In genomic region chr7:41143074-41143473, GRCh38 we compare ENCODE assay signal across 24 cellular contexts.
DNase-seq lines count a peak whose midpoint lies in the region; ATAC-seq, FAIRE-seq and TF ChIP-seq lines count a peak whose summit lies in the region.
"Had no signal": no experiment of that assay in that cellular context is flagged by ENCODE, and none has a peak within 500 bp of the region (broad histone marks: within the 10 kb centered on the region; RNA-seq: fewer than 3 reads in every experiment).

No MANE protein-coding gene starts in this region.

- H3K36me3 ChIP-seq in PC-3 (ENCODE audit: low read depth, low read length) (no peaks in the 10 kb centered on the region), astrocyte (ENCODE audit: insufficient read depth, low read length) (no peaks in the 10 kb centered on the region)
- H3K36me3 ChIP-seq: HAP-1, SJSA1 had no signal

- POLR2A ChIA-PET in PC-3 (lab: Charles Lee; ENCODE audit: unreplicated experiment) = interaction anchor here (0.6 kb wide), 1 partner anchor 559 kb away, joined by 3 read pairs; no protein-coding TSS in a partner anchor

- no peak overlapping the region for H3K4me3 ChIP-seq in PC-3 (ENCODE audit: low read length)
- H3K4me3 ChIP-seq in astrocyte (ENCODE audit: insufficient read depth, low read depth, low read length) = no peak overlapping the region
- H3K4me3 ChIP-seq: A549, HAP-1, SJSA1 had no signal

- H3K4me3 Mint-ChIP-seq in astrocyte (ENCODE audit: unreplicated experiment) = no peak overlapping the region
- H3K4me3 Mint-ChIP-seq: CD8-positive, alpha-beta T cell had no signal

- DNase-seq in GM04503 (ENCODE audit: low read depth) (peak; percentile 24), PC-3 (peak; percentile 4), astrocyte (ENCODE audit: low read depth) (no peak), HuH-7.5 (ENCODE audit: low spot score) (no peak), globus pallidus (ENCODE audit: low spot score) (no peak)
- DNase-seq: CD8-positive, alpha-beta T cell; DMS 273 treated with DMSO at 0.1 percent for 48 hours; DMS79; GF-D8; Karpas-422; MV-4-11; NCI-H1105; NCI-H1436 treated with DMSO at 0.1 percent for 48 hours; NCI-H187 treated with DMSO at 0.1 percent for 48 hours; NCI-H524 treated with DMSO at 0.1 percent for 48 hours; NCI-H774 had no signal

- H3K4me1 Mint-ChIP-seq in astrocyte (ENCODE audit: low read depth, unreplicated experiment) = no peaks in the 10 kb centered on the region

- H2AFZ ChIP-seq in PC-3 (ENCODE audit: low read length) (no peak overlapping the region), astrocyte (ENCODE audit: low read depth, low read length) (no peak overlapping the region)

- peak; percentile 55 for FAIRE-seq in astrocyte (lab: Jason Lieb, UNC)
- FAIRE-seq: A549, GM18507 had no signal

- H3K36me3 Mint-ChIP-seq in astrocyte (ENCODE audit: low read depth, unreplicated experiment) = no peaks in the 10 kb centered on the region
- H3K36me3 Mint-ChIP-seq: CD8-positive, alpha-beta T cell had no signal

- ATAC-seq in PC-3 (no peak), HG02678 (IDR thresholded peaks at IDR 0.05; ENCODE audit: unreplicated experiment) (no peak), HG02884 (IDR thresholded peaks at IDR 0.05; ENCODE audit: unreplicated experiment) (no peak)
- ATAC-seq: A549; CD8-positive, alpha-beta T cell; Right ventricle myocardium inferior had no signal

- H3F3A ChIP-seq in PC-3 (ENCODE audit: low read length, unreplicated experiment) = no peaks in the 10 kb centered on the region

- no peaks in the 10 kb centered on the region for H4K20me1 ChIP-seq in PC-3 (ENCODE audit: low read length)
- no peaks in the 10 kb centered on the region for H4K20me1 ChIP-seq in astrocyte (ENCODE audit: insufficient read depth, low read length)

- H3K9me3 Mint-ChIP-seq in astrocyte (ENCODE audit: unreplicated experiment) = peaks cover 3% of the 10 kb centered on the region
- H3K9me3 Mint-ChIP-seq: CD8-positive, alpha-beta T cell had no signal

- peaks cover 36% of the 10 kb centered on the region for H3K4me1 ChIP-seq in PC-3 (ENCODE audit: insufficient read depth, low read length)
- H3K4me1 ChIP-seq in astrocyte (ENCODE audit: insufficient read depth, low read length) = peaks cover under 1% of the 10 kb centered on the region
- H3K4me1 ChIP-seq: HAP-1 had no signal

- no peaks in the 10 kb centered on the region for H3K27me3 Mint-ChIP-seq in astrocyte (ENCODE audit: low read depth, unreplicated experiment)

- H3K27me3 ChIP-seq in PC-3 (ENCODE audit: low read length) (no peaks in the 10 kb centered on the region), astrocyte (ENCODE audit: insufficient read depth, low read length) (no peaks in the 10 kb centered on the region)
- H3K27me3 ChIP-seq: SJSA1 had no signal

- no peak for TF ChIP-seq CTCF in PC-3 (conservative IDR thresholded peaks at IDR 0.05; ENCODE audit: low read depth, low read length)
- TF ChIP-seq CTCF in astrocyte (IDR thresholded peaks at IDR 0.05; ENCODE audit: insufficient read depth, low read depth, low read length) = no peak

- H3K27ac ChIP-seq in PC-3 (ENCODE audit: low read length) (0 out of 2 replicates have a peak overlapping the region, but pooled peaks have one; percentile 3), astrocyte (ENCODE audit: low read depth, low read length) (no peak overlapping the region)
- H3K27ac ChIP-seq: A549, C4-2B, SJSA1 had no signal

- intact Hi-C loops in PC-3 (cut with micrococcal nuclease) = no loop called here

- CTCF ChIA-PET in PC-3 (lab: Charles Lee) = no interaction called here

- H3K4me2 ChIP-seq in PC-3 (ENCODE audit: low read length) = no peak overlapping the region
- no peak overlapping the region for H3K4me2 ChIP-seq in astrocyte (ENCODE audit: low read length)
- H3K4me2 ChIP-seq: A549 had no signal

- H3K9me2 ChIP-seq in PC-3 (replicated peaks; ENCODE audit: low read length) = no peaks in the 10 kb centered on the region

- no peak overlapping the region for H3K27ac Mint-ChIP-seq in astrocyte (ENCODE audit: unreplicated experiment)
- H3K27ac Mint-ChIP-seq: CD8-positive, alpha-beta T cell had no signal

- H3K9me3 ChIP-seq in PC-3 (ENCODE audit: low read length) (no peaks in the 10 kb centered on the region), astrocyte (ENCODE audit: insufficient read depth, low read depth, low read length) (no peaks in the 10 kb centered on the region)
- H3K9me3 ChIP-seq: A549, HAP-1, SJSA1 had no signal

- H3K9ac ChIP-seq in PC-3 (ENCODE audit: low read length) (no peak overlapping the region), astrocyte (ENCODE audit: low read length) (no peak overlapping the region)

- H3K79me2 ChIP-seq in PC-3 (ENCODE audit: low read length) (no peaks in the 10 kb centered on the region), astrocyte (ENCODE audit: insufficient read depth, low read length) (no peaks in the 10 kb centered on the region)

- no TSS peak for BruUV-seq in PC-3 (replicated peaks; lab: Mats Ljungman, UMichigan)

Comparison
In these comparisons a context has a peak if more than half of its experiments do, and no peak if none do; other contexts are left out.
1. DNase-seq: peak in GM04503 (single experiment) and PC-3 (single experiment); none in astrocyte (single experiment), HuH-7.5 (single experiment) and globus pallidus (single experiment).